ENCODE assay signal across 13 cellular contexts in the genomic region with DNA sequence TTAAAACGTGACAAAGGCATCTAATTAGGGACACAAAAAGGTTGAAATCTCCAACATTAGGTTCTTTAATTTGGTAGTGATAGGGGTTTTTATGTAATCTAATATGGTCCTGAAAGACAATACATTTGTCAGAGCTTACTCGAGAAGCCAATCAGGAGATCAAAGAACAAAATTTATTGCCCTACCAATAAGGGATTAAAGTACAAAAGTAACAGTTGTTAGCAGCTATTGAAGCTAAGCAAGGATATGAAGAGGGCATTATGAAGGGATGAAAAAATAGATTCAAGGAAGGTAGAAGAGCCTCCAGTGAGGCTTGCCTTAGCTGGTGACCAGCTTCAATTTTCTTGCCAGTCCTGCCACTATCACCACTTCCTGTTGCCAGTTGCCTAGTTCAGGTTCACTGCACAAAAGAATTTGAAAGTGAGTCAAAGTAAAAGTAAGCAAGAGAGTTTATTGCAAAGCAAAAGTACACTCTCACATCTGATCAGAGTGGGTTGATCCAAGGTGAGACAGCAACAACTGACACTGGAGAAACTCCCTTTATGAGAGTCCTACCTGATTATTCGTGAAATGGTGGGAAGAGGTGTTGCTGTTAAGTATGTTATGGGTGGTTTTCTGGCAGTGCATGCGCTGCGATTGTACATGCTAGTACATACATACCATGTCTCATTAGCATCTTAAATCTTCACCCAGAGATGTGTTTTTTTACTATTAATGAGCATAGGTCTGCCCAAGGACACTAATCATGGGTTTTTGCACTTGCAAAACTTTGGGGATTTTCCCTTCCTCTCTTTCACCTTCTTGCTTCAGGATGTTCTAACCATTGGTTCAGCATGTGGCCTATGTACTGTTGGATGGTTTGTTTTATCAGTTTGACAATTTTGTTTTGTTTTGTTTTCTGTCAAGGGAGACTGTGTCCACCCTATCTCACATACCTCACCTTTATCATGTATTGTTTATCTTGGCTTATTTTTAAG.
DNase-seq lines count a peak whose midpoint lies in the region; ATAC-seq lines count a peak whose summit lies in the region.
"Had no signal": no experiment of that assay in that cellular context is flagged by ENCODE, and none has a peak within 500 bp of the region (broad histone marks: within the 10 kb centered on the region; RNA-seq: fewer than 3 reads in every experiment).

No MANE protein-coding gene starts in this region.

- in situ Hi-C loops in Caki2 (cut with HindIII; ENCODE audit: low pct_unique_long_range_greater_than_20kb, low sequenced_read_pairs), result no loop called here

- DNase-seq in Caki2 (ENCODE audit: low read depth) (peak; percentile 57), germinal center (ENCODE audit: low spot score) (no peak), MV-4-11 (lab: John Stamatoyannopoulos, UW) (no peak)
- no peak for DNase-seq in stimulated activated CD4-positive, alpha-beta T cell treated with anti-CD3 and anti-CD28 coated beads, Interleukin-1b, Interleukin-23, amount 100 ng/mL, for 48 hours
- DNase-seq in NK-92 treated with Interleukin-12 subunit alpha and Interleukin-12 subunit beta, amount 100 ng/mL, for 24 hours (lab: John Stamatoyannopoulos, UW), result no peak
- DNase-seq: cortex of kidney, mesenchymal stem cell, NCI-H146, uterus, WERI-Rb-1 had no signal

- peak; percentile 86 for ATAC-seq in GM19324 (IDR thresholded peaks at IDR 0.05; ENCODE audit: low FRiP score, unreplicated experiment)
- ATAC-seq in HG02798 (IDR thresholded peaks at IDR 0.05; ENCODE audit: poor library complexity, unreplicated experiment), result peak; percentile 75
- ATAC-seq in HG03571 (IDR thresholded peaks at IDR 0.05; ENCODE audit: unreplicated experiment), result peak; percentile 87
